ENCODE assay signal across 13 cellular contexts in genomic region chr5:143354025-143354424, GRCh38. TPM values are rescaled to one million over a fixed set of nuclear protein-coding genes. Genes with fewer than 3 reads are reported as not detected.
DNase-seq lines count a peak whose midpoint lies in the region; ATAC-seq, FAIRE-seq and TF ChIP-seq lines count a peak whose summit lies in the region.
"Had no signal": no experiment of that assay in that cellular context is flagged by ENCODE, and none has a peak within 500 bp of the region (broad histone marks: within the 10 kb centered on the region; RNA-seq: fewer than 3 reads in every experiment).

No MANE protein-coding gene starts in this region.

- ATAC-seq in GM21423 (IDR thresholded peaks at IDR 0.05; ENCODE audit: unreplicated experiment) (peak; percentile 39), GM19324 (IDR thresholded peaks at IDR 0.05; ENCODE audit: low FRiP score, unreplicated experiment) (no peak)

- no peaks in the 10 kb centered on the region for H3K9me3 Mint-ChIP-seq in T-helper 1 cell treated with Interleukin-12 subunit alpha and Interleukin-12 subunit beta and Interleukin-4 antibody, amounts not matched to agents 30 μg/mL and 1 μg/mL, for 36 hours
- H3K9me3 Mint-ChIP-seq: endodermal cell had no signal

- peaks cover 9% of the 10 kb centered on the region for H3K36me3 Mint-ChIP-seq in T-helper 1 cell treated with Interleukin-12 subunit alpha and Interleukin-12 subunit beta and Interleukin-4 antibody, amounts not matched to agents 30 μg/mL and 1 μg/mL, for 36 hours (ENCODE audit: low read depth)

- TF ChIP-seq CTCF in AG10803 (conservative IDR thresholded peaks at IDR 0.05; ENCODE audit: low read length), result no peak

- H3K4me3 ChIP-seq in AG10803 (ENCODE audit: low read length), result no peak overlapping the region
- H3K4me3 ChIP-seq: BLaER1 treated with 17β-estradiol and CSF1 and Interleukin-3, amounts not matched to agents 10 nM and 100 nM; Peyer's patch had no signal

- no peak for FAIRE-seq in frontal cortex (lab: Jason Lieb, UNC)
- FAIRE-seq: keratinocyte had no signal

- peak; percentile 18 for DNase-seq in AG10803 (ENCODE audit: low read depth)
- DNase-seq in iris pigment epithelial cell (ENCODE audit: low read depth), result peak; percentile 41
- no peak for DNase-seq in activated effector memory CD4-positive, alpha-beta T cell treated with Interleukin-2 at 50 U/mL for 16 hours
- no peak for DNase-seq in D341Med (ENCODE audit: low spot score)
- no peak for DNase-seq in frontal cortex (ENCODE audit: low spot score in 2 of 2)
- DNase-seq: endodermal cell, Peyer's patch, retina had no signal

- H3K27ac Mint-ChIP-seq in T-helper 1 cell treated with Interleukin-12 subunit alpha and Interleukin-12 subunit beta and Interleukin-4 antibody, amounts not matched to agents 30 μg/mL and 1 μg/mL, for 36 hours, result peak overlapping the region; percentile 90
- H3K27ac Mint-ChIP-seq: endodermal cell had no signal

- H3K4me3 Mint-ChIP-seq in T-helper 1 cell treated with Interleukin-12 subunit alpha and Interleukin-12 subunit beta and Interleukin-4 antibody, amounts not matched to agents 30 μg/mL and 1 μg/mL, for 36 hours, result peak overlapping the region; percentile 86
- H3K4me3 Mint-ChIP-seq: endodermal cell had no signal

- no peaks in the 10 kb centered on the region for H3K27me3 Mint-ChIP-seq in T-helper 1 cell treated with Interleukin-12 subunit alpha and Interleukin-12 subunit beta and Interleukin-4 antibody, amounts not matched to agents 30 μg/mL and 1 μg/mL, for 36 hours (ENCODE audit: low read depth)

- peaks cover 34% of the 10 kb centered on the region for H3K4me1 Mint-ChIP-seq in T-helper 1 cell treated with Interleukin-12 subunit alpha and Interleukin-12 subunit beta and Interleukin-4 antibody, amounts not matched to agents 30 μg/mL and 1 μg/mL, for 36 hours (ENCODE audit: low read depth)

RNA-seq across cellular contexts. Expression of gene NR3C1, which starts 49.5 kb away (rescaled TPM):
- total RNA-seq in frontal cortex, result 13.0 TPM

Comparison
In these comparisons a context has a peak if more than half of its experiments do, and no peak if none do; other contexts are left out.
1. DNase-seq: peak in AG10803 (single experiment) and iris pigment epithelial cell (single experiment); none in activated effector memory CD4-positive, alpha-beta T cell treated with Interleukin-2 at 50 U/mL for 16 hours (single experiment), D341Med (single experiment) and frontal cortex (0 of 2).